ENCODE assay signal across 13 cellular contexts in the genomic region with DNA sequence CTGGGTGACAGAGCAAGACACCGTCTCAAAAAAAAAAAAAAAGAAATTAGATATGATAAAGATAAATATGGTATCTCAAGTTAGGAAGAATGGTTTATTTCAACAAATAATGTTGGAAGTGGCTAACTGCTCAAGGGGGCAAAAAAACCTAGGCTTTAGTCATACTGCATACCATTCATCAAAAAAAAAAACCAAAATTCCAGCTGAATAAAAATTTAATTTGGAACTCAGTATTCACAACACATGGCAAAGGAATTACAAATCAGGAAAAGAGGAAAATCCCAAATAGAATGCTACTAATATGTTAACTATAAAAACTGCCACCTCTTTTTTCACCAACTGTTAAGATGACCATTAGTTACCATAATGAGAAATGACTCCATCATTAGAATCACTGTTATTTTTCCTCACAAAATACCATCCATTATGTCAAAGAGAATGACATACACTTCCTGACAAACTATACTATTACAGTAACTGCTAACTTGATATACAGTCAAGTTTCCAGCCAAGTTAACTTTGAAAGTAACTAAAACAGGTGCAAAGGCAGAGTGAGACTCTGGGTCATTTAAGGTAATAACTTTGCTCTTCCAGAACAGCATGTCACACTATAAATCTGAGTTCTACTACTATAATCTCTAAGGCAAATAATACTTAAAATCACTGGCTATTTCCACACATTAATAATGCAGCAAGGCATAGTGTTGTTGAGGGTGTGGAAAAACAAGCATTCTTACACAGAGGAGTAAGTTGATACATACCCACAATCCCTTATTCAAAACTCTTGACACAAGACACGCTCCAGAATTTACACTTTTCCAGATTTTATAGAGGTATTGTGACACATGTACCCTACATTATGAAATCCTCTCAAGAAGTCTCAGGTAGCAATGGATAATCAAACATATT. TPM values are rescaled to one million over a fixed set of nuclear protein-coding genes. Genes with fewer than 3 reads are reported as not detected.
DNase-seq lines count a peak whose midpoint lies in the region; ATAC-seq, FAIRE-seq and TF ChIP-seq lines count a peak whose summit lies in the region.
"Had no signal": no experiment of that assay in that cellular context is flagged by ENCODE, and none has a peak within 500 bp of the region (broad histone marks: within the 10 kb centered on the region; RNA-seq: fewer than 3 reads in every experiment).

No MANE protein-coding gene starts in this region.

- no peak for TF ChIP-seq POLR2A in K562 (conservative IDR thresholded peaks at IDR 0.05)

- peaks cover 73% of the 10 kb centered on the region for H3K4me1 Mint-ChIP-seq in CD8-positive, alpha-beta T cell (ENCODE audit: low read depth)
- peaks cover 52 to 57% of the 10 kb centered on the region in 2 donors for H3K4me1 Mint-ChIP-seq in natural killer cell

- peaks cover 21% of the 10 kb centered on the region for H3K36me3 Mint-ChIP-seq in CD8-positive, alpha-beta T cell
- no peaks in the 10 kb centered on the region for H3K36me3 Mint-ChIP-seq in natural killer cell

- no peak for ATAC-seq in CD8-positive, alpha-beta T cell
- peak; percentile 1; the same call in 2 of the 3 replicates for ATAC-seq in K562
- ATAC-seq in natural killer cell: peak in 2 of 3 donors; percentile 14 to 22
- ATAC-seq in GM21786 (IDR thresholded peaks at IDR 0.05; ENCODE audit: unreplicated experiment): no peak
- no peak for ATAC-seq in HG03097 (IDR thresholded peaks at IDR 0.05; ENCODE audit: low FRiP score, unreplicated experiment)
- ATAC-seq: activated naive CD8-positive, alpha-beta T cell treated with anti-CD3 and anti-CD28 coated beads, Interleukin-2, amount 50 U/mL, for 24 hours; stimulated activated effector memory CD8-positive, alpha-beta T cell treated with anti-CD3 and anti-CD28 coated beads, Interleukin-12 subunit alpha, Interleukin-12 subunit beta, amount 100 ng/mL, for 72 hours had no signal

- no peaks in the 10 kb centered on the region for H3K9me1 ChIP-seq in K562 (ENCODE audit: control insufficient read depth, insufficient read depth, low read length)

- H3K4me1 ChIP-seq in CD8-positive, alpha-beta T cell (ENCODE audit: insufficient read depth, low read length): peaks cover 39% of the 10 kb centered on the region
- H3K4me1 ChIP-seq in HEK293 (ENCODE audit: control insufficient read depth, insufficient read depth, low read length): peaks cover 18% of the 10 kb centered on the region
- H3K4me1 ChIP-seq in K562 (replicated peaks in 1 of 2; ENCODE audit: control insufficient read depth in 2 of 2, insufficient read depth in 2 of 2, low read length in 2 of 2): peaks cover 20 to 41% of the 10 kb centered on the region in 2 experiments

- H3K79me2 ChIP-seq in K562 (ENCODE audit: control insufficient read depth, insufficient read depth, low read length): peaks cover 98% of the 10 kb centered on the region

- H2AFZ ChIP-seq in K562 (ENCODE audit: low read depth, low read length): no peak overlapping the region

- peak overlapping the region; percentile 15 for H3K27ac Mint-ChIP-seq in CD8-positive, alpha-beta T cell
- peak overlapping the region; percentile 63 to 80 for H3K27ac Mint-ChIP-seq in natural killer cell
- H3K27ac Mint-ChIP-seq: activated naive CD8-positive, alpha-beta T cell treated with anti-CD3 and anti-CD28 coated beads, Interleukin-2, amount 50 U/mL, for 24 hours; stimulated activated effector memory CD8-positive, alpha-beta T cell treated with anti-CD3 and anti-CD28 coated beads, Interleukin-12 subunit alpha, Interleukin-12 subunit beta, amount 100 ng/mL, for 72 hours had no signal

- intact Hi-C loops in CD8-positive, alpha-beta T cell (cut with DNase I, micrococcal nuclease): no loop called here
- intact Hi-C loops in K562 (cut with micrococcal nuclease): no loop called here
- intact Hi-C loops in natural killer cell (cut with micrococcal nuclease): no loop called here

- no peak for TF ChIP-seq EP300 in K562 (IDR thresholded peaks at IDR 0.05; ENCODE audit: low read length)

- no peak overlapping the region for H3K9ac ChIP-seq in K562 (ENCODE audit: insufficient read depth in 1 of 2, low read depth in 2 of 2, low read length in 2 of 2)

- no peaks in the 10 kb centered on the region for H3K9me3 ChIP-seq in CD8-positive, alpha-beta T cell (ENCODE audit: low read length)
- H3K9me3 ChIP-seq in HEK293 (ENCODE audit: control insufficient read depth, insufficient read depth, low read depth, low read length): no peaks in the 10 kb centered on the region
- H3K9me3 ChIP-seq in K562 (replicated peaks; ENCODE audit: control insufficient read depth, insufficient read depth, low read depth, low read length): no peaks in the 10 kb centered on the region

- H3K27me3 ChIP-seq in CD8-positive, alpha-beta T cell (ENCODE audit: insufficient read depth, low read length): no peaks in the 10 kb centered on the region
- H3K27me3 ChIP-seq in K562 (ENCODE audit: control insufficient read depth in 2 of 2, insufficient read depth in 2 of 2, low read length in 2 of 2): no peaks in the 10 kb centered on the region

- no peak for DNase-seq in CD8-positive, alpha-beta T cell
- no peak for DNase-seq in K562 (ENCODE audit: extremely low read depth in 1 of 4, low spot score in 3 of 4)
- DNase-seq in natural killer cell: no peak
- no peak for DNase-seq in globus pallidus (ENCODE audit: low spot score)
- DNase-seq: activated CD4-positive, alpha-beta T cell treated with anti-CD3 and anti-CD28 coated beads, Interleukin-2, amount 50 U/mL, for 4 hours; activated naive CD8-positive, alpha-beta T cell treated with anti-CD3 and anti-CD28 coated beads, Interleukin-2, amount 50 U/mL, for 24 hours; NCI-H1417; NCI-H774 had no signal

- FAIRE-seq in K562 (lab: Jason Lieb, UNC): no peak

- no peak; a peak in 1 of 4 replicates for TF ChIP-seq RAD21 in K562 (CRISPR knock-in tag; conservative IDR thresholded peaks at IDR 0.05 in 1 of 2, IDR thresholded peaks at IDR 0.05 in 1 of 2)

- peaks cover 10% of the 10 kb centered on the region; the same call in 1 of the 2 replicates for H4K20me1 ChIP-seq in K562 (replicated peaks; ENCODE audit: control insufficient read depth, insufficient read depth, low read length)

- POLR2A ChIA-PET in CD8-positive, alpha-beta T cell (lab: Charles Lee): no interaction called here
- POLR2A ChIA-PET in HEK293 (lab: Yijun Ruan, JAX) (no interaction called here), K562 (lab: Yijun Ruan, JAX) (interaction anchor here (1.2 kb wide), 1 partner anchor 10 kb away, joined by 3 read pairs; a partner anchor contains a TSS)

- no peaks in the 10 kb centered on the region for H3K27me3 Mint-ChIP-seq in CD8-positive, alpha-beta T cell (ENCODE audit: low read depth)
- H3K27me3 Mint-ChIP-seq in natural killer cell (ENCODE audit: low read depth in 2 of 2): no peaks in the 10 kb centered on the region
- H3K27me3 Mint-ChIP-seq: activated naive CD8-positive, alpha-beta T cell treated with anti-CD3 and anti-CD28 coated beads, Interleukin-2, amount 50 U/mL, for 24 hours had no signal

- H3K4me3 ChIP-seq in CD8-positive, alpha-beta T cell (ENCODE audit: low read depth, low read length): no peak overlapping the region
- no peak overlapping the region for H3K4me3 ChIP-seq in HEK293 (ENCODE audit: low read depth, low read length)
- H3K4me3 ChIP-seq in K562: no peak overlapping the region

- no peak for TF ChIP-seq CTCF in CD8-positive, alpha-beta T cell (IDR thresholded peaks at IDR 0.05)
- TF ChIP-seq CTCF in HEK293 (tag by site-specific recombination; IDR thresholded peaks at IDR 0.05) (no peak), K562 (IDR thresholded peaks at IDR 0.05 in 2 of 3, conservative IDR thresholded peaks at IDR 0.05 in 1 of 3; ENCODE audit: insufficient read depth in 2 of 3, low read depth in 1 of 3, low read length in 3 of 3) (no peak), natural killer cell (IDR thresholded peaks at IDR 0.05) (no peak)

- H3K9me3 Mint-ChIP-seq in CD8-positive, alpha-beta T cell: no peaks in the 10 kb centered on the region
- H3K9me3 Mint-ChIP-seq in natural killer cell: no peaks in the 10 kb centered on the region
- H3K9me3 Mint-ChIP-seq: activated naive CD8-positive, alpha-beta T cell treated with anti-CD3 and anti-CD28 coated beads, Interleukin-2, amount 50 U/mL, for 24 hours; stimulated activated effector memory CD8-positive, alpha-beta T cell treated with anti-CD3 and anti-CD28 coated beads, Interleukin-12 subunit alpha, Interleukin-12 subunit beta, amount 100 ng/mL, for 72 hours had no signal

- H3K4me3 Mint-ChIP-seq in CD8-positive, alpha-beta T cell: no peak overlapping the region
- peak overlapping the region; percentile 54 for H3K4me3 Mint-ChIP-seq in natural killer cell
- H3K4me3 Mint-ChIP-seq: activated naive CD8-positive, alpha-beta T cell treated with anti-CD3 and anti-CD28 coated beads, Interleukin-2, amount 50 U/mL, for 24 hours; stimulated activated effector memory CD8-positive, alpha-beta T cell treated with anti-CD3 and anti-CD28 coated beads, Interleukin-12 subunit alpha, Interleukin-12 subunit beta, amount 100 ng/mL, for 72 hours had no signal

- CTCF ChIA-PET in CD8-positive, alpha-beta T cell (lab: Charles Lee): interaction anchor here (3.2 kb wide), 1 partner anchor 34 kb away, joined by 16 read pairs; no protein-coding TSS in a partner anchor
- CTCF ChIA-PET in HEK293 (lab: Yijun Ruan, JAX) (no interaction called here), K562 (lab: Yijun Ruan, JAX; ENCODE audit: low intra/inter-chr PET ratio) (no interaction called here)

- no peak overlapping the region; the same call in 1 of the 2 replicates for H3K4me2 ChIP-seq in K562 (ENCODE audit: insufficient read depth, low read length)

- H3K36me3 ChIP-seq in CD8-positive, alpha-beta T cell (ENCODE audit: insufficient read depth, low read length): no peaks in the 10 kb centered on the region
- H3K36me3 ChIP-seq in HEK293 (ENCODE audit: control insufficient read depth in 2 of 2, insufficient read depth in 1 of 2, low read length in 2 of 2) (no peaks in the 10 kb centered on the region; a peak in 1 of 3 replicates), K562 (ENCODE audit: control insufficient read depth, insufficient read depth, low read length) (peaks cover 24% of the 10 kb centered on the region)

- 67% methylated on average over 1 of the region's 2 CpGs for WGBS in K562 (ENCODE audit: insufficient coverage, low coverage, missing lambda C conversion rate)

- in situ Hi-C loops in K562 (cut with MboI): no loop called here

- no TSS peak for BruUV-seq in K562 (replicated peaks; lab: Mats Ljungman, UMichigan)

- H3K27ac ChIP-seq in CD8-positive, alpha-beta T cell (ENCODE audit: low read depth, low read length): no peak overlapping the region
- no peak overlapping the region for H3K27ac ChIP-seq in HEK293 (ENCODE audit: extremely low read depth, low read depth, low read length)
- H3K27ac ChIP-seq in K562 (ENCODE audit: extremely low read depth, low read depth, low read length): no peak overlapping the region
- H3K27ac ChIP-seq: HL-60 had no signal

RNA-seq across cellular contexts. Expression of a gene that starts 10.2 kb away (rescaled TPM):
- 10 to 100 TPM; 94.2 to 99.9 TPM for total RNA-seq in CD8-positive, alpha-beta T cell
- 104 and 163 TPM in 2 replicates for total RNA-seq in K562 (2011; cell fraction: chromatin; rRNA removed; ENCODE audit: low replicate concordance)
- 38.5 and 42.6 TPM in 2 replicates for total RNA-seq in K562 (2011; cell fraction: nucleolus; rRNA removed)
- total RNA-seq in K562 (2011; cell fraction: nucleoplasm; rRNA removed): 74.4 and 118 TPM in 2 replicates
- total RNA-seq in K562 (2014; rRNA removed) (27.3 and 27.8 TPM in 2 replicates), K562 (2014; rRNA removed; fragmentation: Illumina TruSeq; extraction: Trizol) (40.3 and 50.3 TPM in 2 replicates), K562 (2015; rRNA removed; fragmentation: Illumina TruSeq; extraction: Trizol) (33.8 and 35.8 TPM in 2 replicates), K562 (2021) (27.0 and 31.4 TPM in 2 replicates), natural killer cell (100 to 1,000 TPM; 124 to 161 (median 150) TPM)
- polyA plus RNA-seq in K562 (2011; rRNA removed) (49.8 and 62.2 TPM in 2 replicates), K562 (2014; fragmentation: Illumina TruSeq; extraction: Trizol) (29.1 and 35.2 TPM in 2 replicates), K562 (2014; fragmentation: Nextera tagmentation; extraction: Ambion mirVana) (10 to 100 TPM; 22.8 to 22.9 TPM), K562 (2014; rRNA removed) (27.4 and 30.8 TPM in 2 replicates)
- 14.2 and 26.7 TPM in 2 replicates for polyA plus RNA-seq in K562 (2011; cell fraction: cytosol; rRNA removed)
- polyA plus RNA-seq in K562 (2011; cell fraction: nucleus; rRNA removed): 21.8 and 25.6 TPM in 2 replicates
- 22.4 and 24.3 TPM in 2 replicates for polyA plus RNA-seq in K562 (2012)
- 104 and 106 TPM in 2 replicates for polyA minus RNA-seq in K562 (2011; rRNA and poly(A)+ RNA removed)
- polyA minus RNA-seq in K562 (2011; cell fraction: cytosol; rRNA and poly(A)+ RNA removed): 20.4 and 34.2 TPM in 2 replicates
- polyA minus RNA-seq in K562 (2011; cell fraction: nucleus; rRNA and poly(A)+ RNA removed): 25.0 and 32.5 TPM in 2 replicates

Comparison
In these comparisons a context has a peak if more than half of its experiments do, and no peak if none do; other contexts are left out.
1. ATAC-seq: peak in K562 (single experiment) and natural killer cell (2 of 3); none in CD8-positive, alpha-beta T cell (single experiment), GM21786 (single experiment) and HG03097 (single experiment).